Comparison of ENCODE assay signal across 1 cellular context in genomic region chr4:20700007-20700761, GRCh38.
TF ChIP-seq lines count a peak whose summit lies in the region.

TSS of gene PACRGL (plus strand) at chr4:20700458. CDS start at chr4:20704482, 4,024 bp downstream.

TF ChIP-seq in HepG2, 621 proteins besides CTCF, POLR2A, EP300 and RAD21 (continued from another document and continues in another):
- peak; percentile 64; the same call in 1 of the 2 replicates for TF ChIP-seq ZNF574 (CRISPR knock-in tag; IDR thresholded peaks at IDR 0.05)
- TF ChIP-seq ZNF572 (CRISPR knock-in tag; IDR thresholded peaks at IDR 0.05), result no peak
- TF ChIP-seq HOXD1 (CRISPR knock-in tag; IDR thresholded peaks at IDR 0.05), result no peak
- TF ChIP-seq HDAC6 (IDR thresholded peaks at IDR 0.05; ENCODE audit: low read depth, low read length), result no peak
- no peak for TF ChIP-seq ZFP1 (CRISPR knock-in tag; IDR thresholded peaks at IDR 0.05)
- TF ChIP-seq ZNF784 (CRISPR knock-in tag; IDR thresholded peaks at IDR 0.05; ENCODE audit: borderline replicate concordance), result no peak
- peak; percentile 52; the same call in 1 of the 2 replicates for TF ChIP-seq E2F1 (CRISPR knock-in tag; IDR thresholded peaks at IDR 0.05)
- TF ChIP-seq NFE2 (CRISPR knock-in tag; IDR thresholded peaks at IDR 0.05), result no peak
- no peak for TF ChIP-seq IRF1 (CRISPR knock-in tag; IDR thresholded peaks at IDR 0.05; ENCODE audit: low read depth)
- peak; percentile 81; the same call in 1 of the 2 replicates for TF ChIP-seq HMGXB3 (CRISPR knock-in tag; IDR thresholded peaks at IDR 0.05; ENCODE audit: borderline replicate concordance)
- TF ChIP-seq TGIF2 (CRISPR knock-in tag; IDR thresholded peaks at IDR 0.05), result no peak; the same call in 1 of the 2 replicates
- no peak for TF ChIP-seq NCOA1 (CRISPR knock-in tag; IDR thresholded peaks at IDR 0.05)
- no peak for TF ChIP-seq ZMYM2 (CRISPR knock-in tag; IDR thresholded peaks at IDR 0.05)
- peak; percentile 73 for TF ChIP-seq SALL1 (CRISPR knock-in tag; IDR thresholded peaks at IDR 0.05)
- no peak for TF ChIP-seq ZNF20 (CRISPR knock-in tag; IDR thresholded peaks at IDR 0.05)
- no peak for TF ChIP-seq ZBTB25 (CRISPR knock-in tag; IDR thresholded peaks at IDR 0.05)
- TF ChIP-seq STAG1 (CRISPR knock-in tag; IDR thresholded peaks at IDR 0.05), result no peak
- TF ChIP-seq MBD4 (IDR thresholded peaks at IDR 0.05; ENCODE audit: borderline replicate concordance, low read length), result no peak
- peak; percentile 67; the same call in 1 of the 2 replicates for TF ChIP-seq ARNTL (CRISPR knock-in tag; IDR thresholded peaks at IDR 0.05)
- no peak for TF ChIP-seq ZKSCAN5 (CRISPR knock-in tag; IDR thresholded peaks at IDR 0.05)
- TF ChIP-seq PAX8 (CRISPR knock-in tag; IDR thresholded peaks at IDR 0.05; ENCODE audit: borderline replicate concordance), result peak; percentile 66; the same call in 1 of the 2 replicates
- TF ChIP-seq GABPA (IDR thresholded peaks at IDR 0.05; ENCODE audit: low read depth, low read length), result no peak
- no peak for TF ChIP-seq GABPA (CRISPR knock-in tag; IDR thresholded peaks at IDR 0.05; ENCODE audit: low read depth)
- TF ChIP-seq MXD4 (CRISPR knock-in tag; IDR thresholded peaks at IDR 0.05), result peak; percentile 86
- TF ChIP-seq ZNF563 (CRISPR knock-in tag; IDR thresholded peaks at IDR 0.05), result 0 out of 2 replicates have a peak, but pooled peaks have one; percentile 40
- TF ChIP-seq AGO2 (optimal IDR thresholded peaks at IDR 0.05; ENCODE audit: low read depth, low read length), result no peak
- TF ChIP-seq AFF4 (CRISPR knock-in tag; IDR thresholded peaks at IDR 0.05), result no peak
- TF ChIP-seq ZNF781 (CRISPR knock-in tag; IDR thresholded peaks at IDR 0.05; ENCODE audit: borderline replicate concordance, not compliant biosample characterization), result peak; percentile 50
- no peak for TF ChIP-seq ZNF326 (CRISPR knock-in tag; IDR thresholded peaks at IDR 0.05; ENCODE audit: borderline replicate concordance)
- TF ChIP-seq NAIF1 (CRISPR knock-in tag; IDR thresholded peaks at IDR 0.05; ENCODE audit: borderline replicate concordance), result no peak
- TF ChIP-seq TFE3 (CRISPR knock-in tag; IDR thresholded peaks at IDR 0.05), result peak; percentile 40; the same call in 1 of the 2 replicates
- no peak for TF ChIP-seq SKI (IDR thresholded peaks at IDR 0.05; ENCODE audit: partially characterized antibody)
- TF ChIP-seq ZNF710 (CRISPR knock-in tag; IDR thresholded peaks at IDR 0.05; ENCODE audit: borderline replicate concordance), result peak; percentile 57; the same call in 1 of the 2 replicates
- peak; percentile 9 for TF ChIP-seq YY1 (IDR thresholded peaks at IDR 0.05; ENCODE audit: insufficient read depth, insufficient replicate concordance, low read depth, low read length)
- peak; percentile 70; the same call in 1 of the 2 replicates for TF ChIP-seq RFXAP (CRISPR knock-in tag; IDR thresholded peaks at IDR 0.05; ENCODE audit: borderline replicate concordance)
- no peak for TF ChIP-seq HHEX (CRISPR knock-in tag; IDR thresholded peaks at IDR 0.05)
- 0 out of 2 replicates have a peak, but pooled peaks have one; percentile 71 for TF ChIP-seq ZHX1 (CRISPR knock-in tag; IDR thresholded peaks at IDR 0.05; ENCODE audit: low read depth)
